ENCODE assay signal across 1 cellular context in genomic region chr17:32152130-32152529, GRCh38.
TF ChIP-seq lines count a peak whose summit lies in the region.

No MANE protein-coding gene starts in this region.

TF ChIP-seq in HepG2, 621 proteins besides CTCF, POLR2A, EP300 and RAD21 (continued from another document):
- TF ChIP-seq FOXP4 (CRISPR knock-in tag; IDR thresholded peaks at IDR 0.05) (no peak), ZBTB3 (CRISPR knock-in tag; IDR thresholded peaks at IDR 0.05; ENCODE audit: borderline replicate concordance, low read depth) (no peak), FOXP1 (IDR thresholded peaks at IDR 0.05) (no peak), FOXP1 (CRISPR knock-in tag; IDR thresholded peaks at IDR 0.05) (0 out of 2 replicates have a peak, but pooled peaks have one; percentile 6), ZNF235 (CRISPR knock-in tag; IDR thresholded peaks at IDR 0.05; ENCODE audit: borderline replicate concordance) (no peak), HOXA7 (CRISPR knock-in tag; IDR thresholded peaks at IDR 0.05) (no peak), PCBP2 (optimal IDR thresholded peaks at IDR 0.05; ENCODE audit: low read depth, low read length, poor library complexity, severe bottlenecking) (no peak), PITX1 (CRISPR knock-in tag; IDR thresholded peaks at IDR 0.05) (no peak), ZBTB33 (CRISPR knock-in tag; IDR thresholded peaks at IDR 0.05) (peak; percentile 86), ZFX (CRISPR knock-in tag; IDR thresholded peaks at IDR 0.05; ENCODE audit: low read depth) (peak; percentile 37; the same call in 1 of the 2 replicates), ZNF430 (CRISPR knock-in tag; IDR thresholded peaks at IDR 0.05) (no peak), IKZF5 (CRISPR knock-in tag; IDR thresholded peaks at IDR 0.05) (no peak), ZMAT3 (CRISPR knock-in tag; conservative IDR thresholded peaks at IDR 0.05) (no peak), HOXA3 (CRISPR knock-in tag; IDR thresholded peaks at IDR 0.05) (no peak), SAFB2 (CRISPR knock-in tag; IDR thresholded peaks at IDR 0.05; ENCODE audit: borderline replicate concordance, low read depth) (no peak), ZNF367 (CRISPR knock-in tag; IDR thresholded peaks at IDR 0.05; ENCODE audit: borderline replicate concordance) (no peak), HMG20A (CRISPR knock-in tag; IDR thresholded peaks at IDR 0.05; ENCODE audit: borderline replicate concordance) (no peak), TIGD3 (CRISPR knock-in tag; IDR thresholded peaks at IDR 0.05; ENCODE audit: borderline replicate concordance) (no peak), ZFP37 (CRISPR knock-in tag; IDR thresholded peaks at IDR 0.05; ENCODE audit: borderline replicate concordance) (no peak), STAG1 (CRISPR knock-in tag; IDR thresholded peaks at IDR 0.05) (no peak), UBTF (CRISPR knock-in tag; IDR thresholded peaks at IDR 0.05) (no peak), KDM5B (CRISPR knock-in tag; IDR thresholded peaks at IDR 0.05; ENCODE audit: borderline replicate concordance) (no peak), RFX5 (IDR thresholded peaks at IDR 0.05; ENCODE audit: low read depth, low read length) (no peak), ZNF513 (CRISPR knock-in tag; conservative IDR thresholded peaks at IDR 0.05) (no peak), NCOA1 (CRISPR knock-in tag; IDR thresholded peaks at IDR 0.05) (no peak), TEAD3 (CRISPR knock-in tag; optimal IDR thresholded peaks at IDR 0.05; ENCODE audit: borderline replicate concordance) (no peak), ZNF549 (CRISPR knock-in tag; IDR thresholded peaks at IDR 0.05) (no peak), MAX (IDR thresholded peaks at IDR 0.05) (0 out of 2 replicates have a peak, but pooled peaks have one; percentile 17), TFDP2 (CRISPR knock-in tag; IDR thresholded peaks at IDR 0.05) (peak; percentile 35; the same call in 1 of the 2 replicates), NR2F6 (IDR thresholded peaks at IDR 0.05) (no peak), NR2F6 (CRISPR knock-in tag; IDR thresholded peaks at IDR 0.05) (no peak), ZNF768 (CRISPR knock-in tag; IDR thresholded peaks at IDR 0.05) (no peak), PHF20 (CRISPR knock-in tag; IDR thresholded peaks at IDR 0.05) (no peak), NR2C2 (CRISPR knock-in tag; IDR thresholded peaks at IDR 0.05; ENCODE audit: borderline replicate concordance) (no peak), TRIM24 (CRISPR knock-in tag; IDR thresholded peaks at IDR 0.05) (no peak), SMAD1 (CRISPR knock-in tag; IDR thresholded peaks at IDR 0.05; ENCODE audit: borderline replicate concordance, low read depth) (no peak), MBD4 (IDR thresholded peaks at IDR 0.05; ENCODE audit: borderline replicate concordance, low read length) (no peak), ARNTL (CRISPR knock-in tag; IDR thresholded peaks at IDR 0.05) (no peak), HNF4A (CRISPR knock-in tag; IDR thresholded peaks at IDR 0.05) (peak; percentile 48), ZNF780A (CRISPR knock-in tag; IDR thresholded peaks at IDR 0.05) (no peak), TCF7 (IDR thresholded peaks at IDR 0.05; ENCODE audit: low read depth) (no peak), ZNF20 (CRISPR knock-in tag; IDR thresholded peaks at IDR 0.05) (no peak), ZNF713 (CRISPR knock-in tag; IDR thresholded peaks at IDR 0.05) (no peak), ELK4 (CRISPR knock-in tag; IDR thresholded peaks at IDR 0.05; ENCODE audit: borderline replicate concordance) (no peak), IKZF1 (IDR thresholded peaks at IDR 0.05) (no peak), SAP130 (CRISPR knock-in tag; IDR thresholded peaks at IDR 0.05; ENCODE audit: low read depth) (no peak), SRSF9 (IDR thresholded peaks at IDR 0.05; ENCODE audit: borderline replicate concordance, insufficient read depth, low read depth, low read length, poor library complexity, severe bottlenecking) (no peak), ELF3 (CRISPR knock-in tag; IDR thresholded peaks at IDR 0.05) (no peak), ZNF775 (CRISPR knock-in tag; IDR thresholded peaks at IDR 0.05; ENCODE audit: borderline replicate concordance) (no peak), ZFY (CRISPR knock-in tag; IDR thresholded peaks at IDR 0.05) (0 out of 2 replicates have a peak, but pooled peaks have one; percentile 20), KDM3A (CRISPR knock-in tag; IDR thresholded peaks at IDR 0.05; ENCODE audit: low read depth) (no peak), DNMT3B (CRISPR knock-in tag; conservative IDR thresholded peaks at IDR 0.05) (no peak)
